In the genomic region with DNA sequence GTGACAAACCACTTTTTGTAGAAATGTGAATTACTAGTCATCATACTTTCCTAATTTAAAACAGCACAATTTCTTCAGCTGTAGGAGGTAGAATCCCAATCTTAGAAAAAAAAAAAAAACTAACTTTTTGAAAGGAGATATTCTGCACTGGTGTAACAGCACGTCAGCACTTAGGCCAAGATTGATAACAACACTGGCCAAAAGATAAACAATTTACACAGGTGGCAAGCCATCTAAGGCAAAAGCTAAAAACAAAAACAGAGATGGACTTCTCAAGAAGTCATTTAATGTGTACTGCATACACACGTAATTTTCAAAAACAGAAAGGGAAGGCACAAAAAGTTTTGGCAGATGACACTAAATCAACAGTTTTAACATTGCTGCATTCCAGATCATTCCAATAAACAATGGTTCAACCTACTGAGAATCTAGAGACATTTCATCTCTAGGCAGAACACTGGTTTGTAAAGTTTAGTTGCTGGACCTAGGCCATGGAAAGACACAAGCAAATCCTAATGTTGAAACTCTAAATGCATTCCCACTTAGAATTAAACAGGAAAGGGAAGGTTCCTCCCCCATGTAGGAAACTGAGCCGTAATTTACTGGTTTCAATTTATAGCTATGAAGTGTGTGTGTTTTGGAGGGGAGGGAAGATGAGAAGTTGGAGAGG, we compare ENCODE assay signal across 8 cellular contexts. TPM values are rescaled to one million over a fixed set of nuclear protein-coding genes. Genes with fewer than 3 reads are reported as not detected.
DNase-seq lines count a peak whose midpoint lies in the region; ATAC-seq and TF ChIP-seq lines count a peak whose summit lies in the region.

No MANE protein-coding gene starts in this region.

- no peaks in the 10 kb centered on the region for H3F3A ChIP-seq in neural cell (ENCODE audit: insufficient read depth, low read length, poor library complexity, severe bottlenecking)

- H3K4me1 Mint-ChIP-seq in CD8-positive, alpha-beta memory T cell = peaks cover 61 to 91% (median 88%) of the 10 kb centered on the region in 3 donors

- H3K27ac ChIP-seq in CD8-positive, alpha-beta memory T cell (ENCODE audit: low read depth, low read length) = no peak overlapping the region
- no peak overlapping the region for H3K27ac ChIP-seq in duodenal mucosa (ENCODE audit: low read depth, low read length)
- H3K27ac ChIP-seq in neural cell (ENCODE audit: low read length) = no peak overlapping the region

- peaks cover 33% of the 10 kb centered on the region for H3K4me1 ChIP-seq in CD8-positive, alpha-beta memory T cell (ENCODE audit: insufficient read depth, low read length)
- peaks cover 41 to 48% of the 10 kb centered on the region in 2 donors for H3K4me1 ChIP-seq in duodenal mucosa (ENCODE audit: control insufficient read depth in 1 of 2, insufficient read depth in 2 of 2, low read length in 2 of 2)

- POLR2A ChIA-PET in CD8-positive, alpha-beta memory T cell (lab: Charles Lee) = interaction anchor here (2.0 kb wide), 1 partner anchor 108 kb away, joined by 14 read pairs; no protein-coding TSS in a partner anchor

- H3K27me3 Mint-ChIP-seq in CD8-positive, alpha-beta memory T cell = no peaks in the 10 kb centered on the region

- TF ChIP-seq RAD21 in neural cell (conservative IDR thresholded peaks at IDR 0.05) = no peak

- H3K36me3 Mint-ChIP-seq in CD8-positive, alpha-beta memory T cell = peaks cover 0 to 22% (median 3%) of the 10 kb centered on the region in 3 donors

- no peak for DNase-seq in CD8-positive, alpha-beta memory T cell
- DNase-seq in NCI-H510A treated with DMSO at 0.1 percent for 48 hours (lab: John Stamatoyannopoulos, UW) (peak; percentile 76), amniotic stem cell (lab: John Stamatoyannopoulos, UW) (no peak), NCI-H1417 treated with DMSO at 0.1 percent for 48 hours (lab: John Stamatoyannopoulos, UW) (no peak), SIG-M5 treated with dmso at 0.1 percent for 504 hours (lab: John Stamatoyannopoulos, UW; ENCODE audit: unreplicated experiment) (no peak)

- H2AFZ ChIP-seq in neural cell (ENCODE audit: low read depth, low read length) = no peak overlapping the region

- H3K4me3 ChIP-seq in CD8-positive, alpha-beta memory T cell (ENCODE audit: low read length) = peak overlapping the region; percentile 52
- peak overlapping the region; percentile 74 to 89 for H3K4me3 ChIP-seq in duodenal mucosa (ENCODE audit: low read depth in 1 of 2, low read length in 2 of 2)
- H3K4me3 ChIP-seq in neural cell (ENCODE audit: low read length) = peak overlapping the region; percentile 97

- H3K9ac ChIP-seq in duodenal mucosa (ENCODE audit: low read depth in 1 of 2, low read length in 2 of 2) (peak overlapping the region; percentile 79 to 88), neural cell (ENCODE audit: low read length) (peak overlapping the region; percentile 69)

- CTCF ChIA-PET in CD8-positive, alpha-beta memory T cell (lab: Charles Lee) = interaction anchor here (1.6 to 2.7 kb wide), 3 partner anchors 107 to 182 kb away, joined by 4 to 32 read pairs (median 10); no protein-coding TSS in a partner anchor

- H3K9me3 Mint-ChIP-seq in CD8-positive, alpha-beta memory T cell = peaks cover 0 to 2% (median 0%) of the 10 kb centered on the region in 5 donors

- TF ChIP-seq CTCF in neural cell (IDR thresholded peaks at IDR 0.05; ENCODE audit: poor library complexity, severe bottlenecking) = no peak

- H3K9me2 ChIP-seq in neural cell (ENCODE audit: insufficient read depth, low read length) = no peaks in the 10 kb centered on the region

- ATAC-seq in activated CD4-positive, CD25-positive, alpha-beta regulatory T cell treated with anti-CD3 and anti-CD28 coated beads, Interleukin-2, amount 50 U/mL, for 24 hours = no peak

- peak overlapping the region; percentile 15 to 95 (median 84) for H3K27ac Mint-ChIP-seq in CD8-positive, alpha-beta memory T cell

- H3K36me3 ChIP-seq in CD8-positive, alpha-beta memory T cell (ENCODE audit: insufficient read depth, low read length) = no peaks in the 10 kb centered on the region
- H3K36me3 ChIP-seq in duodenal mucosa (ENCODE audit: control insufficient read depth in 1 of 2, insufficient read depth in 2 of 2, low read length in 2 of 2) (no peaks in the 10 kb centered on the region), neural cell (ENCODE audit: insufficient read depth, low read length) (no peaks in the 10 kb centered on the region)

- H3K9me3 ChIP-seq in CD8-positive, alpha-beta memory T cell (ENCODE audit: low read length) = no peaks in the 10 kb centered on the region
- H3K9me3 ChIP-seq in duodenal mucosa (ENCODE audit: control insufficient read depth in 1 of 2, low read length in 2 of 2) (no peaks in the 10 kb centered on the region), neural cell (ENCODE audit: low read length) (no peaks in the 10 kb centered on the region)

- no peak for TF ChIP-seq EP300 in neural cell (conservative IDR thresholded peaks at IDR 0.05; ENCODE audit: poor library complexity, severe bottlenecking)

- no peaks in the 10 kb centered on the region for H4K20me1 ChIP-seq in neural cell (ENCODE audit: insufficient read depth)

- H3K27me3 ChIP-seq in CD8-positive, alpha-beta memory T cell (ENCODE audit: insufficient read depth, low read length, poor library complexity, severe bottlenecking) = no peaks in the 10 kb centered on the region
- H3K27me3 ChIP-seq in duodenal mucosa (ENCODE audit: control insufficient read depth in 1 of 2, insufficient read depth in 2 of 2, low read length in 2 of 2) (no peaks in the 10 kb centered on the region), neural cell (ENCODE audit: insufficient read depth, low read depth, low read length) (no peaks in the 10 kb centered on the region)

- H3K79me2 ChIP-seq in neural cell (replicated peaks; ENCODE audit: insufficient read depth, low read length) = no peaks in the 10 kb centered on the region

- H3K4me2 ChIP-seq in neural cell (ENCODE audit: low read length) = peak overlapping the region; percentile 93

- H3K4me3 Mint-ChIP-seq in CD8-positive, alpha-beta memory T cell = peak overlapping the region; percentile 86 to 98 (median 96)

TF ChIP-seq in neural cell, 6 proteins besides CTCF, POLR2A, EP300 and RAD21:
- no peak for TF ChIP-seq SMC3 (conservative IDR thresholded peaks at IDR 0.05; ENCODE audit: poor library complexity)
- TF ChIP-seq POLR2AphosphoS5 (IDR thresholded peaks at IDR 0.05) = no peak
- no peak for TF ChIP-seq EZH2 (IDR thresholded peaks at IDR 0.05; ENCODE audit: borderline replicate concordance, insufficient read depth, low read length, poor library complexity, severe bottlenecking)
- no peak for TF ChIP-seq TAF1 (IDR thresholded peaks at IDR 0.05; ENCODE audit: low read depth)
- TF ChIP-seq, protein P1, sequence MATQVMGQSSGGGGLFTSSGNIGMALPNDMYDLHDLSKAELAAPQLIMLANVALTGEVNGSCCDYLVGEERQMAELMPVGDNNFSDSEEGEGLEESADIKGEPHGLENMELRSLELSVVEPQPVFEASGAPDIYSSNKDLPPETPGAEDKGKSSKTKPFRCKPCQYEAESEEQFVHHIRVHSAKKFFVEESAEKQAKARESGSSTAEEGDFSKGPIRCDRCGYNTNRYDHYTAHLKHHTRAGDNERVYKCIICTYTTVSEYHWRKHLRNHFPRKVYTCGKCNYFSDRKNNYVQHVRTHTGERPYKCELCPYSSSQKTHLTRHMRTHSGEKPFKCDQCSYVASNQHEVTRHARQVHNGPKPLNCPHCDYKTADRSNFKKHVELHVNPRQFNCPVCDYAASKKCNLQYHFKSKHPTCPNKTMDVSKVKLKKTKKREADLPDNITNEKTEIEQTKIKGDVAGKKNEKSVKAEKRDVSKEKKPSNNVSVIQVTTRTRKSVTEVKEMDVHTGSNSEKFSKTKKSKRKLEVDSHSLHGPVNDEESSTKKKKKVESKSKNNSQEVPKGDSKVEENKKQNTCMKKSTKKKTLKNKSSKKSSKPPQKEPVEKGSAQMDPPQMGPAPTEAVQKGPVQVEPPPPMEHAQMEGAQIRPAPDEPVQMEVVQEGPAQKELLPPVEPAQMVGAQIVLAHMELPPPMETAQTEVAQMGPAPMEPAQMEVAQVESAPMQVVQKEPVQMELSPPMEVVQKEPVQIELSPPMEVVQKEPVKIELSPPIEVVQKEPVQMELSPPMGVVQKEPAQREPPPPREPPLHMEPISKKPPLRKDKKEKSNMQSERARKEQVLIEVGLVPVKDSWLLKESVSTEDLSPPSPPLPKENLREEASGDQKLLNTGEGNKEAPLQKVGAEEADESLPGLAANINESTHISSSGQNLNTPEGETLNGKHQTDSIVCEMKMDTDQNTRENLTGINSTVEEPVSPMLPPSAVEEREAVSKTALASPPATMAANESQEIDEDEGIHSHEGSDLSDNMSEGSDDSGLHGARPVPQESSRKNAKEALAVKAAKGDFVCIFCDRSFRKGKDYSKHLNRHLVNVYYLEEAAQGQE (IDR thresholded peaks at IDR 0.05; ENCODE audit: borderline replicate concordance) = no peak
- TF ChIP-seq MXI1 (conservative IDR thresholded peaks at IDR 0.05; ENCODE audit: poor library complexity, severe bottlenecking) = no peak

RNA-seq across cellular contexts. Expression of a gene that starts 1.4 kb away (rescaled TPM):
- 10 to 100 TPM; 33.3 to 37.1 TPM for total RNA-seq in CD8-positive, alpha-beta memory T cell
- polyA plus RNA-seq in CD8-positive, alpha-beta memory T cell = 18.5 TPM
- 10.4 and 17.7 TPM in 2 replicates for polyA plus RNA-seq in neural cell
- 17.4 and 18.7 TPM in 2 replicates for polyA minus RNA-seq in neural cell
